ENCODE assay signal across 29 cellular contexts in genomic region chr2:55846426-55846825, GRCh38.
"Had no signal": no experiment of that assay in that cellular context is flagged by ENCODE, and none has a peak within 500 bp of the region (broad histone marks: within the 10 kb centered on the region; RNA-seq: fewer than 3 reads in every experiment).

No MANE protein-coding gene starts in this region.

- H3K27ac ChIP-seq: neural progenitor cell, ovary, parathyroid adenoma, psoas muscle, right lobe of liver, sigmoid colon, suprapubic skin, testis, transverse colon, upper lobe of right lung, uterus had no signal

- H3K27ac Mint-ChIP-seq: natural killer cell; nephron; neural progenitor cell; progenitor cell of endocrine pancreas; stimulated activated effector memory CD8-positive, alpha-beta T cell treated with anti-CD3 and anti-CD28 coated beads, Interleukin-12 subunit alpha, Interleukin-12 subunit beta, amount 100 ng/mL, for 72 hours; stimulated activated naive CD8-positive, alpha-beta T cell treated with anti-CD3 and anti-CD28 coated beads, Interleukin-15, amount 100 ng/mL, for 72 hours; type B pancreatic cell had no signal

- H3K27me3 ChIP-seq: neural progenitor cell, ovary, right lobe of liver, sigmoid colon, suprapubic skin, testis, tibial artery, transverse colon, upper lobe of right lung, uterus had no signal

- H3K9me3 ChIP-seq: ovary, psoas muscle, right lobe of liver, sigmoid colon, suprapubic skin, testis, tibial artery, transverse colon, upper lobe of right lung, uterus had no signal

- H3K4me1 ChIP-seq: neural progenitor cell, parathyroid adenoma, psoas muscle, right lobe of liver, sigmoid colon, testis, uterus had no signal

- DNase-seq: natural killer cell; occipital lobe; ovary; posterior cingulate gyrus; psoas muscle; right cardiac atrium; right lobe of liver; sigmoid colon; small intestine; stimulated activated CD4-positive, alpha-beta T cell treated with anti-CD3 and anti-CD28 coated beads, Interleukin-15, amount 100 ng/mL, for 24 hours; stimulated activated CD4-positive, alpha-beta T cell treated with anti-CD3 and anti-CD28 coated beads, Interleukin-2, amount 100 ng/mL, for 24 hours; stimulated activated CD4-positive, alpha-beta T cell treated with anti-CD3 and anti-CD28 coated beads, Interleukin-2, amount 100 ng/mL, for 48 hours; stimulated activated CD4-positive, alpha-beta T cell treated with anti-CD3 and anti-CD28 coated beads, Interleukin-4, amount 100 ng/mL, for 24 hours; stimulated activated naive CD4-positive, alpha-beta T cell; stimulated activated naive CD8-positive, alpha-beta T cell treated with anti-CD3 and anti-CD28 coated beads, Interleukin-15, amount 100 ng/mL, for 72 hours; stimulated activated naive CD8-positive, alpha-beta T cell treated with anti-CD3 and anti-CD28 coated beads, Interleukin-15, Interleukin-2, amounts not matched to agents 100 U/mL and 50 U/mL, for 24 hours; substantia nigra; testis; tibial artery; transverse colon; upper lobe of right lung; uterus had no signal

- ATAC-seq: natural killer cell; psoas muscle; right cardiac atrium; right lobe of liver; stimulated activated effector memory CD8-positive, alpha-beta T cell treated with anti-CD3 and anti-CD28 coated beads, Interleukin-12 subunit alpha, Interleukin-12 subunit beta, amount 100 ng/mL, for 72 hours; stimulated activated naive CD8-positive, alpha-beta T cell treated with anti-CD3 and anti-CD28 coated beads, Interleukin-15, amount 100 ng/mL, for 72 hours; stimulated activated naive CD8-positive, alpha-beta T cell treated with anti-CD3 and anti-CD28 coated beads, Interleukin-15, Interleukin-2, amounts not matched to agents 100 U/mL and 50 U/mL, for 24 hours; upper lobe of right lung had no signal

- H3K4me3 Mint-ChIP-seq: natural killer cell; nephron; neural progenitor cell; stimulated activated effector memory CD8-positive, alpha-beta T cell treated with anti-CD3 and anti-CD28 coated beads, Interleukin-12 subunit alpha, Interleukin-12 subunit beta, amount 100 ng/mL, for 72 hours; stimulated activated naive CD8-positive, alpha-beta T cell treated with anti-CD3 and anti-CD28 coated beads, Interleukin-15, amount 100 ng/mL, for 72 hours; type B pancreatic cell had no signal

- H3K36me3 Mint-ChIP-seq: natural killer cell; neural progenitor cell; stimulated activated effector memory CD8-positive, alpha-beta T cell treated with anti-CD3 and anti-CD28 coated beads, Interleukin-12 subunit alpha, Interleukin-12 subunit beta, amount 100 ng/mL, for 72 hours; type B pancreatic cell had no signal

- H3K27me3 Mint-ChIP-seq: progenitor cell of endocrine pancreas; stimulated activated naive CD8-positive, alpha-beta T cell treated with anti-CD3 and anti-CD28 coated beads, Interleukin-15, amount 100 ng/mL, for 72 hours; type B pancreatic cell had no signal

- H3K4me3 ChIP-seq: neural progenitor cell, ovary, psoas muscle, right lobe of liver, sigmoid colon, suprapubic skin, testis, tibial artery, transverse colon, upper lobe of right lung, uterus had no signal

- H3K9me3 Mint-ChIP-seq: stimulated activated naive CD8-positive, alpha-beta T cell treated with anti-CD3 and anti-CD28 coated beads, Interleukin-15, amount 100 ng/mL, for 72 hours; type B pancreatic cell had no signal

- H3K4me1 Mint-ChIP-seq: natural killer cell; nephron; neural progenitor cell; stimulated activated effector memory CD8-positive, alpha-beta T cell treated with anti-CD3 and anti-CD28 coated beads, Interleukin-12 subunit alpha, Interleukin-12 subunit beta, amount 100 ng/mL, for 72 hours; stimulated activated naive CD8-positive, alpha-beta T cell treated with anti-CD3 and anti-CD28 coated beads, Interleukin-15, amount 100 ng/mL, for 72 hours had no signal

- H3K9ac ChIP-seq: neural progenitor cell, parathyroid adenoma had no signal

- H3K4me2 ChIP-seq: neural progenitor cell had no signal

- H2AFZ ChIP-seq: neural progenitor cell, parathyroid adenoma had no signal

- H3K36me3 ChIP-seq: neural progenitor cell, ovary, right lobe of liver, sigmoid colon, suprapubic skin, tibial artery, transverse colon, upper lobe of right lung, uterus had no signal
